In the genomic region with DNA sequence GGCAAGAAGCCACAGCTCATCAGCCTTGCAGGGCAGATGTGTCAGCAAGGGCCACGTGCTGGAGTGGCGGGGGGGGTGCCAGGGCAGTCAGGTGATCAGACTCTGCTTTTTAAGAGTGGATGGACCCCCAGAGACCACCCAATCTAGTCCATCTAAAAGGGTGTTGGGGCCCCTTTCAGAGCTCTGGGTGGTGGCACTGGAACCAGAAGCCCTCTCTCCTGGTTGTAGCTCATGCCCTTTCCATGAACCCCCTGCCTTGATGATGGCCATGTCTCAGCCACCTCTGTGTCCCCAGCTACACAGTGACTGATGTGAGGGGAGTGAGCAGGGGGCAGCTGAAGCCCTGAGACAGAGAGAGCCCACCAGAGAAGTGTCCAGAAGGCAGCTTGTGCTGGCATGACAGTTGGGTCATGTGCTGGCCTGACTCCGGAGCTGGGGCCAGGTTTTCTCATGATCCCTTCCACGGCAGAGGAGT, we compare ENCODE assay signal across 24 cellular contexts.
"Had no signal": no experiment of that assay in that cellular context is flagged by ENCODE, and none has a peak within 500 bp of the region (broad histone marks: within the 10 kb centered on the region; RNA-seq: fewer than 3 reads in every experiment).

No MANE protein-coding gene starts in this region.

- H3K27ac Mint-ChIP-seq: activated CD4-positive, alpha-beta memory T cell treated with anti-CD3 and anti-CD28 coated beads, Interleukin-2, amount 10 ng/mL, durations not matched to agents 7 days and 5 days; activated CD4-positive, alpha-beta T cell treated with anti-CD3 and anti-CD28 coated beads, Interleukin-2, amount 10 ng/mL, durations not matched to agents 7 days and 5 days; activated naive CD4-positive, alpha-beta T cell treated with anti-CD3 and anti-CD28 coated beads, Interleukin-2, amount 50 U/mL, for 72 hours; WTC11 had no signal

- H3K4me3 Mint-ChIP-seq: activated CD4-positive, alpha-beta memory T cell treated with anti-CD3 and anti-CD28 coated beads, Interleukin-2, amount 10 ng/mL, durations not matched to agents 7 days and 5 days; activated CD4-positive, alpha-beta T cell treated with anti-CD3 and anti-CD28 coated beads, Interleukin-2, amount 10 ng/mL, durations not matched to agents 7 days and 5 days; nephron progenitor cell; WTC11 had no signal

- H3K4me3 ChIP-seq: body of pancreas, cardiac muscle cell, gastroesophageal sphincter, pancreas, psoas muscle, tibial nerve had no signal

- H3K27me3 ChIP-seq: body of pancreas, cardiac muscle cell, gastroesophageal sphincter, pancreas, tibial nerve had no signal

- H3K27me3 Mint-ChIP-seq: activated CD4-positive, alpha-beta memory T cell treated with anti-CD3 and anti-CD28 coated beads, Interleukin-2, amount 10 ng/mL, durations not matched to agents 7 days and 5 days; activated CD4-positive, alpha-beta T cell treated with anti-CD3 and anti-CD28 coated beads, Interleukin-2, amount 10 ng/mL, durations not matched to agents 7 days and 5 days had no signal

- H3K9me3 ChIP-seq: body of pancreas, gastroesophageal sphincter, pancreas, psoas muscle, tibial nerve had no signal

- H3K27ac ChIP-seq: cardiac muscle cell, psoas muscle had no signal

- H3K36me3 Mint-ChIP-seq: activated naive CD4-positive, alpha-beta T cell treated with anti-CD3 and anti-CD28 coated beads, Interleukin-2, amount 50 U/mL, for 72 hours; WTC11 had no signal

- H3K9me3 Mint-ChIP-seq: activated CD4-positive, alpha-beta memory T cell treated with anti-CD3 and anti-CD28 coated beads, Interleukin-2, amount 10 ng/mL, durations not matched to agents 7 days and 5 days; activated CD4-positive, alpha-beta T cell treated with anti-CD3 and anti-CD28 coated beads, Interleukin-2, amount 10 ng/mL, durations not matched to agents 7 days and 5 days; activated naive CD4-positive, alpha-beta T cell treated with anti-CD3 and anti-CD28 coated beads, Interleukin-2, amount 50 U/mL, for 72 hours; nephron progenitor cell; WTC11 had no signal

- ATAC-seq: activated naive CD4-positive, alpha-beta T cell treated with anti-CD3 and anti-CD28 coated beads, Interleukin-2, amount 50 U/mL, for 72 hours; body of pancreas; gastroesophageal sphincter; left cardiac atrium; left ventricle myocardium superior; pancreas; WTC11 had no signal

- H3K36me3 ChIP-seq: cardiac muscle cell, gastroesophageal sphincter, pancreas, tibial nerve had no signal

- DNase-seq: activated CD4-positive, alpha-beta memory T cell treated with anti-CD3 and anti-CD28 coated beads, Interleukin-2, amount 10 ng/mL, durations not matched to agents 7 days and 5 days; activated CD4-positive, alpha-beta T cell treated with anti-CD3 and anti-CD28 coated beads for 1 hour; activated CD4-positive, alpha-beta T cell treated with anti-CD3 and anti-CD28 coated beads, Interleukin-2, amount 10 ng/mL, durations not matched to agents 7 days and 5 days; activated CD8-positive, alpha-beta memory T cell treated with anti-CD3 and anti-CD28 coated beads, Interleukin-2, amount 50 U/mL, for 48 hours; activated naive CD4-positive, alpha-beta T cell; activated T-cell treated with anti-CD3 and anti-CD28 coated beads, Interleukin-2, amount 50 U/mL, for 48 hours; anterior cingulate cortex; body of pancreas; cerebellar nuclear complex; head of caudate nucleus; hippocampal formation; left cardiac atrium; left ventricle myocardium superior; nephron progenitor cell; pancreas; psoas muscle; stimulated activated CD4-positive, alpha-beta T cell treated with anti-CD3 and anti-CD28 coated beads, Interleukin-2, amount 100 ng/mL, for 48 hours; stimulated activated naive CD4-positive, alpha-beta T cell treated with Interleukin-2 at 50 U/mL for 16 hours; T-helper 2 cell had no signal
